8 cellular contexts compared by ENCODE assay signal in the genomic region with DNA sequence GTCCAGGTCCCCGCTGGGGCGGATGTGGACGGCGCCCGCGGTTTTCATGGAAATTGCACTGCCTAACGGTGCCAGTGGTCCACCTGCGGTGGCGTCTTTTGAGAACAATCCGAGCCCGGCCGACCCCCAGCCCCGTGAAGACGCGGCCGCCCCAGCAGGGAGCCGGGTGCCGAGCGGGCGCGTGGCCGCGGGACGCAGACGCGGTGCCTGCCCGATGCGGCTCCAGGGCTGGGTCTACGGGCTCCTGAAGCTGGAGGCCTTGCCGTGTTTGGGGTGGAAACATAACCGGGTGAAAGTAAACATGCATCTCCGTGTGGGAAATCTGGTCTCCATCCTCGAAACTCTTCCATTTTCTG. TPM values are rescaled to one million over a fixed set of nuclear protein-coding genes. Genes with fewer than 3 reads are reported as not detected.
DNase-seq lines count a peak whose midpoint lies in the region; ATAC-seq and TF ChIP-seq lines count a peak whose summit lies in the region.

No MANE protein-coding gene starts in this region.

- H3K27ac Mint-ChIP-seq in CD8-positive, alpha-beta memory T cell: peak overlapping the region; percentile 93 to 99 (median 98)
- H3K27ac Mint-ChIP-seq in stimulated activated effector memory CD8-positive, alpha-beta T cell treated with anti-CD3 and anti-CD28 coated beads, Interleukin-12 subunit alpha, Interleukin-12 subunit beta, amount 100 ng/mL, for 72 hours: peak overlapping the region; percentile 97

- TF ChIP-seq CTCF in HL-60 (IDR thresholded peaks at IDR 0.05; ENCODE audit: insufficient read depth, low read length) (no peak), adrenal gland (IDR thresholded peaks at IDR 0.05) (no peak)

- POLR2A ChIA-PET in CD8-positive, alpha-beta memory T cell (lab: Charles Lee): interaction anchor here (1.7 kb wide), 1 partner anchor 20 kb away, joined by 10 read pairs; no protein-coding TSS in a partner anchor

- peak overlapping the region; percentile 75 for H3K27ac ChIP-seq in CD8-positive, alpha-beta memory T cell (ENCODE audit: low read depth, low read length)
- H3K27ac ChIP-seq in HL-60 (replicated peaks): peak overlapping the region; percentile 68
- H3K27ac ChIP-seq in adrenal gland: peak overlapping the region in 4 of 5 donors; percentile 43 to 92 (median 76)

- H3K27me3 Mint-ChIP-seq in CD8-positive, alpha-beta memory T cell: peaks cover 0 to 2% of the 10 kb centered on the region in 2 donors

- intact Hi-C loops in adrenal gland (cut with DNase I): loop anchor here in 1 of 2 donors (10.0 kb wide), 1 partner anchor 160 kb away; the partner anchor contains the start of genes COA5 and UNC50

- TF ChIP-seq POLR2A in adrenal gland (IDR thresholded peaks at IDR 0.05): no peak

- peaks cover 0 to 3% (median 2%) of the 10 kb centered on the region in 5 donors for H3K9me3 Mint-ChIP-seq in CD8-positive, alpha-beta memory T cell
- H3K9me3 Mint-ChIP-seq in stimulated activated effector memory CD8-positive, alpha-beta T cell treated with anti-CD3 and anti-CD28 coated beads, Interleukin-12 subunit alpha, Interleukin-12 subunit beta, amount 100 ng/mL, for 72 hours: no peaks in the 10 kb centered on the region

- peak; percentile 46 for ATAC-seq in GM19455 (IDR thresholded peaks at IDR 0.05; ENCODE audit: unreplicated experiment)
- ATAC-seq in stimulated activated effector memory CD8-positive, alpha-beta T cell treated with anti-CD3 and anti-CD28 coated beads, Interleukin-12 subunit alpha, Interleukin-12 subunit beta, amount 100 ng/mL, for 72 hours: peak; percentile 50

- no peaks in the 10 kb centered on the region for H3K27me3 ChIP-seq in CD8-positive, alpha-beta memory T cell (ENCODE audit: insufficient read depth, low read length, poor library complexity, severe bottlenecking)
- H3K27me3 ChIP-seq in HL-60 (ENCODE audit: insufficient read depth, poor library complexity, severe bottlenecking): no peaks in the 10 kb centered on the region
- H3K27me3 ChIP-seq in adrenal gland: no peaks in the 10 kb centered on the region

- H3K36me3 Mint-ChIP-seq in CD8-positive, alpha-beta memory T cell: peaks cover 0 to 13% (median 2%) of the 10 kb centered on the region in 3 donors
- H3K36me3 Mint-ChIP-seq in stimulated activated effector memory CD8-positive, alpha-beta T cell treated with anti-CD3 and anti-CD28 coated beads, Interleukin-12 subunit alpha, Interleukin-12 subunit beta, amount 100 ng/mL, for 72 hours: peaks cover 20% of the 10 kb centered on the region

- no peaks in the 10 kb centered on the region for H3K36me3 ChIP-seq in CD8-positive, alpha-beta memory T cell (ENCODE audit: insufficient read depth, low read length)
- no peaks in the 10 kb centered on the region for H3K36me3 ChIP-seq in adrenal gland (replicated peaks in 1 of 2)

- WGBS in adrenal gland, 4 donors: 0 to 1% (median 0%) methylated on average over 3 to 33 of the region's 33 CpGs

- peak overlapping the region; percentile 92 to 98 (median 95) for H3K4me3 Mint-ChIP-seq in CD8-positive, alpha-beta memory T cell
- peak overlapping the region; percentile 91 for H3K4me3 Mint-ChIP-seq in stimulated activated effector memory CD8-positive, alpha-beta T cell treated with anti-CD3 and anti-CD28 coated beads, Interleukin-12 subunit alpha, Interleukin-12 subunit beta, amount 100 ng/mL, for 72 hours

- H3K9me3 ChIP-seq in CD8-positive, alpha-beta memory T cell (ENCODE audit: low read length): peaks cover 4% of the 10 kb centered on the region
- H3K9me3 ChIP-seq in adrenal gland (replicated peaks in 1 of 3): no peaks in the 10 kb centered on the region

- peak overlapping the region; percentile 69 for H3K4me3 ChIP-seq in CD8-positive, alpha-beta memory T cell (ENCODE audit: low read length)
- H3K4me3 ChIP-seq in HL-60 (replicated peaks; ENCODE audit: insufficient read depth, low read length) (peak overlapping the region; percentile 83), adrenal gland (peak overlapping the region; percentile 3 to 95 (median 70)), iPS-11a (ENCODE audit: low read depth, low read length) (peak overlapping the region; percentile 77)

- DNase-seq in CD8-positive, alpha-beta memory T cell: peak in 1 of 5 donors; percentile 43
- DNase-seq in HL-60 (ENCODE audit: low read depth in 1 of 2, low spot score in 1 of 2) (no peak), adrenal gland (peak in 3 of 7 donors; percentile 27 to 39 (median 36)), epidermal melanocyte (ENCODE audit: insufficient read length, low spot score) (no peak), SHP77 treated with DMSO at 0.1 percent for 48 hours (lab: John Stamatoyannopoulos, UW) (no peak)
- DNase-seq in stimulated activated effector memory CD8-positive, alpha-beta T cell treated with anti-CD3 and anti-CD28 coated beads, Interleukin-12 subunit alpha, Interleukin-12 subunit beta, amount 100 ng/mL, for 72 hours (ENCODE audit: low spot score in 2 of 2): no peak

- CTCF ChIA-PET in CD8-positive, alpha-beta memory T cell (lab: Charles Lee): interaction anchor here (1.0 to 3.0 kb wide), 2 partner anchors 20 to 39 kb away, joined by 3 to 26 read pairs; no protein-coding TSS in a partner anchor

- H3K4me1 Mint-ChIP-seq in CD8-positive, alpha-beta memory T cell: peaks cover 47 to 59% (median 55%) of the 10 kb centered on the region in 3 donors
- H3K4me1 Mint-ChIP-seq in stimulated activated effector memory CD8-positive, alpha-beta T cell treated with anti-CD3 and anti-CD28 coated beads, Interleukin-12 subunit alpha, Interleukin-12 subunit beta, amount 100 ng/mL, for 72 hours: peaks cover 44% of the 10 kb centered on the region

- peaks cover 38% of the 10 kb centered on the region for H3K4me1 ChIP-seq in CD8-positive, alpha-beta memory T cell (ENCODE audit: insufficient read depth, low read length)
- H3K4me1 ChIP-seq in adrenal gland (replicated peaks in 1 of 2): peaks cover 19 to 25% of the 10 kb centered on the region in 2 donors

RNA-seq across cellular contexts. Expression of gene INPP4A, which starts 0.5 kb away (rescaled TPM):
- 10 to 100 TPM; 41.0 to 46.9 TPM for total RNA-seq in CD8-positive, alpha-beta memory T cell
- polyA plus RNA-seq in CD8-positive, alpha-beta memory T cell: 61.4 TPM
- total RNA-seq in adrenal gland: 10 to 100 TPM; 17.8 to 40.5 (median 32.9) TPM
- 10 to 100 TPM in 1 of 3 donors, 1 to 10 TPM in 2; 8.8 to 10.8 (median 9.5) TPM for polyA plus RNA-seq in adrenal gland
